Comparison of ENCODE assay signal across 20 cellular contexts in the genomic region with DNA sequence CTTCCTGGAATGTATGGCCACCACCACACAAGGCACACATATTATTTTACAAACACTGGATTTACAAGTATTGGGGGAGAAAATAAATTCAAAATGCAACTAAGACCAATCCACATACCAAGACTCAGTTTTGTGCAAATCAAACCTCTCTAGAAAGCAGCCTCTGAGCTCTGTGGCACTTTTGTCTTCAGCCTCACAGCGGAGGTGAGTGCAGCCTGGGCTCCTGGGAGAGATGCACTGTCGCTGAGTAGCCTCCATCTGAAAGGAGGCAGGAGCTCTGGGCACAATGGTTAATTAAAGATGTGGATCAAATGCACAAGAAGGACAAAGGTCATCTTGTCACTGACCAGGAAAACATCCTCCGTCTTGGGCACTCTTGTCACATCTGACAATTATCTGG. TPM values are rescaled to one million over a fixed set of nuclear protein-coding genes. Genes with fewer than 3 reads are reported as not detected.
A peak's percentile ranks its signal among the peaks of the same experiment; 100 is the strongest.
DNase-seq lines count a peak whose midpoint lies in the region; ATAC-seq, FAIRE-seq and TF ChIP-seq lines count a peak whose summit lies in the region.
"Had no signal": no experiment of that assay in that cellular context is flagged by ENCODE, and none has a peak within 500 bp of the region (broad histone marks: within the 10 kb centered on the region; RNA-seq: fewer than 3 reads in every experiment).

No MANE protein-coding gene starts in this region.

- in situ Hi-C loops in K562 (cut with MboI): loop anchor here (5.0 kb wide), 1 partner anchor 63 kb away; no protein-coding TSS in a partner anchor

- H3K9me1 ChIP-seq in K562 (ENCODE audit: control insufficient read depth, insufficient read depth, low read length): no peaks in the 10 kb centered on the region

- no peak overlapping the region for H3K4me2 ChIP-seq in K562 (ENCODE audit: insufficient read depth, low read length)
- H3K4me2 ChIP-seq: BLaER1 had no signal

- H3K27ac ChIP-seq in K562 (ENCODE audit: extremely low read depth, low read depth, low read length): peak overlapping the region; percentile 14; the same call in 1 of the 3 replicates
- peak overlapping the region in 2 of 4 donors; percentile 26 to 30 for H3K27ac ChIP-seq in pancreas
- no peak overlapping the region for H3K27ac ChIP-seq in thyroid gland
- H3K27ac ChIP-seq: BLaER1 had no signal

- peaks cover 4% of the 10 kb centered on the region; the same call in 1 of the 2 replicates for H3K9me3 ChIP-seq in K562 (replicated peaks; ENCODE audit: control insufficient read depth, insufficient read depth, low read depth, low read length)
- no peaks in the 10 kb centered on the region for H3K9me3 ChIP-seq in pancreas
- no peaks in the 10 kb centered on the region for H3K9me3 ChIP-seq in thyroid gland
- H3K9me3 ChIP-seq: BE2C had no signal

- H3K27me3 ChIP-seq in K562 (ENCODE audit: control insufficient read depth in 2 of 2, insufficient read depth in 2 of 2, low read length in 2 of 2) (no peaks in the 10 kb centered on the region), pancreas (no peaks in the 10 kb centered on the region), thyroid gland (no peaks in the 10 kb centered on the region)
- H3K27me3 ChIP-seq: BE2C, BLaER1 had no signal

- CTCF ChIA-PET in K562 (lab: Yijun Ruan, JAX; ENCODE audit: low intra/inter-chr PET ratio): no interaction called here

- peak overlapping the region in 2 of 3 experiments; percentile 56 to 62 for H3K27ac Mint-ChIP-seq in nephron
- H3K27ac Mint-ChIP-seq: CD14-positive monocyte; CD4-positive, alpha-beta memory T cell; CD4-positive, CD25-positive, alpha-beta regulatory T cell; CD8-positive, alpha-beta memory T cell had no signal

- H3K36me3 Mint-ChIP-seq in nephron (ENCODE audit: low read depth): peaks cover 21% of the 10 kb centered on the region
- H3K36me3 Mint-ChIP-seq: CD14-positive monocyte had no signal

- POLR2A ChIA-PET in K562 (lab: Yijun Ruan, JAX): interaction anchor here (0.8 kb wide), 1 partner anchor 1535 kb away, joined by 4 read pairs; no protein-coding TSS in a partner anchor

- no peak overlapping the region for H3K4me3 ChIP-seq in K562
- H3K4me3 ChIP-seq in pancreas: no peak overlapping the region
- H3K4me3 ChIP-seq in thyroid gland (replicated peaks in 1 of 3): no peak overlapping the region
- H3K4me3 ChIP-seq: BLaER1 had no signal

- H3K9ac ChIP-seq in K562 (ENCODE audit: insufficient read depth in 1 of 2, low read depth in 2 of 2, low read length in 2 of 2): no peak overlapping the region
- H3K9ac ChIP-seq: BLaER1 had no signal

- H3K9me3 Mint-ChIP-seq in nephron: peaks cover 19% of the 10 kb centered on the region

- peaks cover 9 to 30% of the 10 kb centered on the region in 2 experiments for H3K4me1 ChIP-seq in K562 (replicated peaks in 1 of 2; ENCODE audit: control insufficient read depth in 2 of 2, insufficient read depth in 2 of 2, low read length in 2 of 2)
- peaks cover 5 to 15% (median 9%) of the 10 kb centered on the region in 3 donors for H3K4me1 ChIP-seq in pancreas
- no peaks in the 10 kb centered on the region for H3K4me1 ChIP-seq in thyroid gland
- H3K4me1 ChIP-seq: BE2C had no signal

- no peaks in the 10 kb centered on the region for H3K36me3 ChIP-seq in K562 (ENCODE audit: control insufficient read depth, insufficient read depth, low read length)
- no peaks in the 10 kb centered on the region for H3K36me3 ChIP-seq in pancreas
- no peaks in the 10 kb centered on the region for H3K36me3 ChIP-seq in thyroid gland
- H3K36me3 ChIP-seq: BE2C had no signal

- no peak for TF ChIP-seq RAD21 in K562 (CRISPR knock-in tag; conservative IDR thresholded peaks at IDR 0.05 in 1 of 2, IDR thresholded peaks at IDR 0.05 in 1 of 2)

- no peaks in the 10 kb centered on the region for H3K79me2 ChIP-seq in K562 (ENCODE audit: control insufficient read depth, insufficient read depth, low read length)

- BruUV-seq in K562 (replicated peaks; lab: Mats Ljungman, UMichigan): no TSS peak

- TF ChIP-seq CTCF in K562 (IDR thresholded peaks at IDR 0.05 in 2 of 3, conservative IDR thresholded peaks at IDR 0.05 in 1 of 3; ENCODE audit: insufficient read depth in 2 of 3, low read depth in 1 of 3, low read length in 3 of 3) (no peak), nephron (IDR thresholded peaks at IDR 0.05; ENCODE audit: unreplicated experiment in 3 of 3) (no peak), pancreas (IDR thresholded peaks at IDR 0.05) (no peak), thyroid gland (IDR thresholded peaks at IDR 0.05) (no peak)

- no peak for TF ChIP-seq POLR2A in K562 (conservative IDR thresholded peaks at IDR 0.05)
- TF ChIP-seq POLR2A in thyroid gland (IDR thresholded peaks at IDR 0.05): no peak

- no peak for ATAC-seq in K562
- peak; percentile 31 to 69 (median 48) for ATAC-seq in pancreas
- ATAC-seq in GM18517 (IDR thresholded peaks at IDR 0.05; ENCODE audit: unreplicated experiment): no peak

- no peaks in the 10 kb centered on the region for H4K20me1 ChIP-seq in K562 (replicated peaks; ENCODE audit: control insufficient read depth, insufficient read depth, low read length)
- H4K20me1 ChIP-seq: BLaER1 had no signal

- intact Hi-C loops in K562 (cut with micrococcal nuclease) (loop anchor here (1.0 to 2.0 kb wide), 2 partner anchors 34 to 64 kb away; a partner anchor contains a TSS), pancreas (cut with DNase I) (loop anchor here in 1 of 3 donors (10.0 kb wide), 1 partner anchor 70 kb away; no protein-coding TSS in a partner anchor), thyroid gland (cut with DNase I) (loop anchor here (10.0 kb wide), 1 partner anchor 60 kb away; no protein-coding TSS in a partner anchor)

- 0 out of 2 replicates have a peak overlapping the region, but pooled peaks have one; percentile 2 for H2AFZ ChIP-seq in K562 (ENCODE audit: low read depth, low read length)

- TF ChIP-seq EP300 in K562 (IDR thresholded peaks at IDR 0.05; ENCODE audit: low read length): no peak

- H3K27me3 Mint-ChIP-seq in nephron (ENCODE audit: low read depth): peaks cover 23% of the 10 kb centered on the region

- WGBS in K562 (ENCODE audit: insufficient coverage, low coverage, missing lambda C conversion rate): 53% methylated on average over 3 of the region's 3 CpGs
- 45 to 47% methylated on average over 3 of the region's 3 CpGs for WGBS in pancreas, 2 donors
- 55 to 94% methylated on average over 3 of the region's 3 CpGs for WGBS in thyroid gland, 2 donors

- DNase-seq in K562 (ENCODE audit: extremely low read depth in 1 of 4, low spot score in 3 of 4) (no peak), pancreas (no peak), thyroid gland (no peak)
- DNase-seq in stimulated activated CD4-positive, alpha-beta T cell treated with anti-CD3 and anti-CD28 coated beads, Interleukin-15, amount 100 ng/mL, for 24 hours: no peak
- DNase-seq: 8988T; ACHN; BE2C; C1 segment of cervical spinal cord; CD4-positive, alpha-beta memory T cell; CD4-positive, CD25-positive, alpha-beta regulatory T cell; CD8-positive, alpha-beta memory T cell; COR-L47; DMS79 treated with DMSO at 0.1 percent for 48 hours; GF-D8 had no signal

- no peaks in the 10 kb centered on the region for H3K4me1 Mint-ChIP-seq in nephron
- H3K4me1 Mint-ChIP-seq: CD14-positive monocyte; CD4-positive, alpha-beta memory T cell; CD8-positive, alpha-beta memory T cell had no signal

- H3K4me3 Mint-ChIP-seq in nephron: no peak overlapping the region
- H3K4me3 Mint-ChIP-seq: CD14-positive monocyte; CD4-positive, alpha-beta memory T cell; CD4-positive, CD25-positive, alpha-beta regulatory T cell had no signal

- FAIRE-seq in K562 (lab: Jason Lieb, UNC) (no peak), pancreas (lab: Jason Lieb, UNC) (no peak)
- FAIRE-seq: D721Med, GM12891 had no signal

TF ChIP-seq in K562, 482 proteins besides CTCF, POLR2A, EP300 and RAD21:
- TF ChIP-seq ZNF830 (CRISPR knock-in tag; IDR thresholded peaks at IDR 0.05) (no peak), HNRNPLL (IDR thresholded peaks at IDR 0.05; ENCODE audit: low read depth, low read length, poor library complexity, severe bottlenecking) (no peak), SRSF7 (optimal IDR thresholded peaks at IDR 0.05; ENCODE audit: low read depth, low read length) (no peak)

RNA-seq across cellular contexts. Expression of a gene that starts 34.2 kb away (rescaled TPM):
- total RNA-seq in K562 (2011; cell fraction: chromatin; rRNA removed; ENCODE audit: low replicate concordance): 126 and 189 TPM in 2 replicates
- total RNA-seq in K562 (2011; cell fraction: nucleolus; rRNA removed): 81.4 and 87.1 TPM in 2 replicates
- total RNA-seq in K562 (2011; cell fraction: nucleoplasm; rRNA removed): 129 and 187 TPM in 2 replicates
- total RNA-seq in K562 (2014; rRNA removed): 48.9 and 53.8 TPM in 2 replicates
- 75.5 and 86.4 TPM in 2 replicates for total RNA-seq in K562 (2014; rRNA removed; fragmentation: Illumina TruSeq; extraction: Trizol)
- total RNA-seq in K562 (2015; rRNA removed; fragmentation: Illumina TruSeq; extraction: Trizol): 54.2 and 61.5 TPM in 2 replicates
- 45.6 and 49.4 TPM in 2 replicates for total RNA-seq in K562 (2021)
- polyA plus RNA-seq in K562 (2011; rRNA removed): 59.7 and 62.3 TPM in 2 replicates
- polyA plus RNA-seq in K562 (2011; cell fraction: cytosol; rRNA removed): 17.0 and 25.9 TPM in 2 replicates
- polyA plus RNA-seq in K562 (2011; cell fraction: nucleus; rRNA removed): 89.7 and 133 TPM in 2 replicates
- polyA plus RNA-seq in K562 (2012): 29.4 and 42.9 TPM in 2 replicates
- 50.6 and 60.4 TPM in 2 replicates for polyA plus RNA-seq in K562 (2014; fragmentation: Illumina TruSeq; extraction: Trizol)
- polyA plus RNA-seq in K562 (2014; fragmentation: Nextera tagmentation; extraction: Ambion mirVana): 10 to 100 TPM; 42.1 to 55.2 TPM
- polyA plus RNA-seq in K562 (2014; rRNA removed): 59.0 and 67.4 TPM in 2 replicates
- polyA minus RNA-seq in K562 (2011; rRNA and poly(A)+ RNA removed): 57.6 and 62.2 TPM in 2 replicates
- 17.8 and 30.6 TPM in 2 replicates for polyA minus RNA-seq in K562 (2011; cell fraction: cytosol; rRNA and poly(A)+ RNA removed)
- polyA minus RNA-seq in K562 (2011; cell fraction: nucleus; rRNA and poly(A)+ RNA removed): 86.4 and 92.7 TPM in 2 replicates
- total RNA-seq in pancreas: 10 to 100 TPM; 11.4 to 20.4 (median 14.4) TPM
- polyA plus RNA-seq in pancreas: 10 to 100 TPM; 13.3 to 18.1 TPM
- 10 to 100 TPM; 21.1 to 31.8 (median 26.7) TPM for total RNA-seq in thyroid gland

Comparison
In these comparisons a context has a peak if more than half of its experiments do, and no peak if none do; other contexts are left out.
1. ATAC-seq: peak in pancreas (4 of 4); none in K562 (single experiment) and GM18517 (single experiment).